In genomic region chr1:3747903-3748302, GRCh38 we compare ENCODE assay signal across 10 cellular contexts. TPM values are rescaled to one million over a fixed set of nuclear protein-coding genes. Genes with fewer than 3 reads are reported as not detected.
A peak's percentile ranks its signal among the peaks of the same experiment; 100 is the strongest.
DNase-seq lines count a peak whose midpoint lies in the region; ATAC-seq and TF ChIP-seq lines count a peak whose summit lies in the region.
"Had no signal": no experiment of that assay in that cellular context is flagged by ENCODE, and none has a peak within 500 bp of the region (broad histone marks: within the 10 kb centered on the region; RNA-seq: fewer than 3 reads in every experiment).

No MANE protein-coding gene starts in this region.

- no peak for DNase-seq in activated CD4-positive, alpha-beta T cell treated with anti-CD3 and anti-CD28 coated beads, Interleukin-2, amount 10 ng/mL, durations not matched to agents 7 days and 5 days
- no peak for DNase-seq in activated CD4-positive, alpha-beta T cell treated with anti-CD3 and anti-CD28 coated beads, Interleukin-2, amount 50 U/mL, for 48 hours
- no peak for DNase-seq in activated CD4-positive, alpha-beta memory T cell treated with anti-CD3 and anti-CD28 coated beads, Interleukin-2, amount 10 ng/mL, durations not matched to agents 7 days and 5 days
- no peak for DNase-seq in foreskin fibroblast
- DNase-seq in stimulated activated naive CD8-positive, alpha-beta T cell treated with anti-CD3 and anti-CD28 coated beads, Interleukin-15, amount 100 ng/mL, for 72 hours = no peak
- no peak for DNase-seq in kidney glomerular epithelial cell (lab: John Stamatoyannopoulos, UW)
- DNase-seq in amygdala (lab: John Stamatoyannopoulos, UW) = no peak
- DNase-seq: cortex of kidney had no signal

- H3K9me3 Mint-ChIP-seq in activated CD4-positive, alpha-beta T cell treated with anti-CD3 and anti-CD28 coated beads, Interleukin-2, amount 10 ng/mL, durations not matched to agents 7 days and 5 days = no peaks in the 10 kb centered on the region
- H3K9me3 Mint-ChIP-seq in activated CD4-positive, alpha-beta memory T cell treated with anti-CD3 and anti-CD28 coated beads, Interleukin-2, amount 10 ng/mL, durations not matched to agents 7 days and 5 days = no peaks in the 10 kb centered on the region
- no peaks in the 10 kb centered on the region for H3K9me3 Mint-ChIP-seq in stimulated activated naive CD8-positive, alpha-beta T cell treated with anti-CD3 and anti-CD28 coated beads, Interleukin-15, amount 100 ng/mL, for 72 hours

- no peaks in the 10 kb centered on the region for H3K36me3 Mint-ChIP-seq in activated CD4-positive, alpha-beta T cell treated with anti-CD3 and anti-CD28 coated beads, Interleukin-2, amount 10 ng/mL, durations not matched to agents 7 days and 5 days (ENCODE audit: low read depth)
- peaks cover 4% of the 10 kb centered on the region for H3K36me3 Mint-ChIP-seq in activated CD4-positive, alpha-beta memory T cell treated with anti-CD3 and anti-CD28 coated beads, Interleukin-2, amount 10 ng/mL, durations not matched to agents 7 days and 5 days (ENCODE audit: low read depth)

- peak overlapping the region; percentile 54 for H3K27ac Mint-ChIP-seq in activated CD4-positive, alpha-beta T cell treated with anti-CD3 and anti-CD28 coated beads, Interleukin-2, amount 10 ng/mL, durations not matched to agents 7 days and 5 days
- H3K27ac Mint-ChIP-seq in activated CD4-positive, alpha-beta memory T cell treated with anti-CD3 and anti-CD28 coated beads, Interleukin-2, amount 10 ng/mL, durations not matched to agents 7 days and 5 days = no peak overlapping the region
- peak overlapping the region in 1 of 2 donors; percentile 74 for H3K27ac Mint-ChIP-seq in stimulated activated naive CD8-positive, alpha-beta T cell treated with anti-CD3 and anti-CD28 coated beads, Interleukin-15, amount 100 ng/mL, for 72 hours

- H3K4me3 ChIP-seq in foreskin fibroblast (ENCODE audit: low read depth in 1 of 2, low read length in 2 of 2) = peak overlapping the region; percentile 64 to 74

- ATAC-seq in stimulated activated naive CD8-positive, alpha-beta T cell treated with anti-CD3 and anti-CD28 coated beads, Interleukin-15, amount 100 ng/mL, for 72 hours = no peak
- no peak for ATAC-seq in GM18498 (IDR thresholded peaks at IDR 0.05; ENCODE audit: unreplicated experiment)

- no peak for TF ChIP-seq CTCF in foreskin fibroblast (IDR thresholded peaks at IDR 0.05; ENCODE audit: low read depth, low read length)

- POLR2A ChIA-PET in activated CD4-positive, alpha-beta T cell treated with anti-CD3 and anti-CD28 coated beads, Interleukin-2, amount 10 ng/mL, durations not matched to agents 7 days and 5 days (lab: Charles Lee) = no interaction called here
- POLR2A ChIA-PET in activated CD4-positive, alpha-beta memory T cell treated with anti-CD3 and anti-CD28 coated beads, Interleukin-2, amount 10 ng/mL, durations not matched to agents 7 days and 5 days (lab: Charles Lee) = no interaction called here

- H3K4me3 Mint-ChIP-seq in activated CD4-positive, alpha-beta T cell treated with anti-CD3 and anti-CD28 coated beads, Interleukin-2, amount 10 ng/mL, durations not matched to agents 7 days and 5 days = peak overlapping the region; percentile 68
- H3K4me3 Mint-ChIP-seq in activated CD4-positive, alpha-beta memory T cell treated with anti-CD3 and anti-CD28 coated beads, Interleukin-2, amount 10 ng/mL, durations not matched to agents 7 days and 5 days = peak overlapping the region; percentile 58
- H3K4me3 Mint-ChIP-seq in stimulated activated naive CD8-positive, alpha-beta T cell treated with anti-CD3 and anti-CD28 coated beads, Interleukin-15, amount 100 ng/mL, for 72 hours = peak overlapping the region; percentile 71 to 79

- peaks cover 3% of the 10 kb centered on the region for H3K27me3 Mint-ChIP-seq in activated CD4-positive, alpha-beta T cell treated with anti-CD3 and anti-CD28 coated beads, Interleukin-2, amount 10 ng/mL, durations not matched to agents 7 days and 5 days
- no peaks in the 10 kb centered on the region for H3K27me3 Mint-ChIP-seq in activated CD4-positive, alpha-beta memory T cell treated with anti-CD3 and anti-CD28 coated beads, Interleukin-2, amount 10 ng/mL, durations not matched to agents 7 days and 5 days
- no peaks in the 10 kb centered on the region for H3K27me3 Mint-ChIP-seq in stimulated activated naive CD8-positive, alpha-beta T cell treated with anti-CD3 and anti-CD28 coated beads, Interleukin-15, amount 100 ng/mL, for 72 hours

- peaks cover 27% of the 10 kb centered on the region for H3K4me1 Mint-ChIP-seq in activated CD4-positive, alpha-beta T cell treated with anti-CD3 and anti-CD28 coated beads, Interleukin-2, amount 10 ng/mL, durations not matched to agents 7 days and 5 days
- H3K4me1 Mint-ChIP-seq in activated CD4-positive, alpha-beta memory T cell treated with anti-CD3 and anti-CD28 coated beads, Interleukin-2, amount 10 ng/mL, durations not matched to agents 7 days and 5 days = peaks cover 33% of the 10 kb centered on the region
- peaks cover 34% of the 10 kb centered on the region for H3K4me1 Mint-ChIP-seq in stimulated activated naive CD8-positive, alpha-beta T cell treated with anti-CD3 and anti-CD28 coated beads, Interleukin-15, amount 100 ng/mL, for 72 hours

- CTCF ChIA-PET in activated CD4-positive, alpha-beta T cell treated with anti-CD3 and anti-CD28 coated beads, Interleukin-2, amount 10 ng/mL, durations not matched to agents 7 days and 5 days (lab: Charles Lee) = no interaction called here
- CTCF ChIA-PET in activated CD4-positive, alpha-beta memory T cell treated with anti-CD3 and anti-CD28 coated beads, Interleukin-2, amount 10 ng/mL, durations not matched to agents 7 days and 5 days (lab: Charles Lee) = no interaction called here

RNA-seq across cellular contexts. Expression of gene CCDC27, which starts 4.3 kb away (rescaled TPM):
- total RNA-seq in activated CD4-positive, alpha-beta T cell treated with anti-CD3 and anti-CD28 coated beads, Interleukin-2, amount 10 ng/mL, durations not matched to agents 7 days and 5 days = not detected
- not detected for total RNA-seq in activated CD4-positive, alpha-beta memory T cell treated with anti-CD3 and anti-CD28 coated beads, Interleukin-2, amount 10 ng/mL, durations not matched to agents 7 days and 5 days
- total RNA-seq: left lobe of liver had no signal

RNA-seq across cellular contexts. Expression of gene SMIM1, which starts 24.6 kb away (rescaled TPM):
- total RNA-seq in activated CD4-positive, alpha-beta T cell treated with anti-CD3 and anti-CD28 coated beads, Interleukin-2, amount 10 ng/mL, durations not matched to agents 7 days and 5 days = under 1 TPM in 1 of 2 experiments, not detected in 1; 0.71 TPM
- not detected for total RNA-seq in activated CD4-positive, alpha-beta memory T cell treated with anti-CD3 and anti-CD28 coated beads, Interleukin-2, amount 10 ng/mL, durations not matched to agents 7 days and 5 days

RNA-seq across cellular contexts. Expression of gene LRRC47, which starts 48.4 kb away (rescaled TPM):
- 10 to 100 TPM; 37.7 to 42.7 TPM for total RNA-seq in activated CD4-positive, alpha-beta T cell treated with anti-CD3 and anti-CD28 coated beads, Interleukin-2, amount 10 ng/mL, durations not matched to agents 7 days and 5 days
- total RNA-seq in activated CD4-positive, alpha-beta memory T cell treated with anti-CD3 and anti-CD28 coated beads, Interleukin-2, amount 10 ng/mL, durations not matched to agents 7 days and 5 days = 10 to 100 TPM; 32.4 to 33.5 TPM
